In the genomic region with DNA sequence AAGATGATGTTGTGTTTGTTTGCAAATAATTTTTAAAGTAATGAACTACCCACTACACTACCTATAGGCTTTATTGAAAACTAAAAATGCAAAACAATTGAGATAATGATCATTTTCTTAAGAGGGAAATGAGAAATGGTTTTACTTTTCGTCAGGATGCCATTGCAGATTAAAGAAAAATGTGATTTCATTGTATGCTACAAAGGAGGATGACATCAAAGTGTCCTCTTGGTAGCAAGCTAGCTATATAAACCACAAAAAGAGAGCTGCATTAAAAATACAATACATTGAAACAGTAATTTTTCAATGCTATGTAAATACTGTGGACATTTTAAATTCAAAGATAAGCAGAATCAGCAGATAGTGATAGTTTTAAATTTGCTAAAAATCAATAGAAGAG, we compare ENCODE assay signal across 14 cellular contexts.
A peak's percentile ranks its signal among the peaks of the same experiment; 100 is the strongest.
DNase-seq lines count a peak whose midpoint lies in the region; ATAC-seq, FAIRE-seq and TF ChIP-seq lines count a peak whose summit lies in the region.
"Had no signal": no experiment of that assay in that cellular context is flagged by ENCODE, and none has a peak within 500 bp of the region (broad histone marks: within the 10 kb centered on the region; RNA-seq: fewer than 3 reads in every experiment).

No MANE protein-coding gene starts in this region.

- H3K9ac ChIP-seq in DND-41 (ENCODE audit: low read depth, low read length), result no peak overlapping the region
- H3K9ac ChIP-seq in endothelial cell of umbilical vein (replicated peaks; ENCODE audit: extremely low read depth, insufficient read depth, low read length), result no peak overlapping the region
- H3K9ac ChIP-seq: BLaER1 treated with 17β-estradiol and CSF1 and Interleukin-3, amounts not matched to agents 10 nM and 100 nM had no signal

- POLR2A ChIA-PET in endothelial cell of umbilical vein (lab: Charles Lee), result no interaction called here

- peak; percentile 84 for ATAC-seq in DND-41 (ENCODE audit: insufficient read depth, low read depth)
- ATAC-seq: CD8-positive, alpha-beta T cell; GM12878 had no signal

- H3K27me3 ChIP-seq in DND-41 (ENCODE audit: insufficient read depth, low read length, poor library complexity) (no peaks in the 10 kb centered on the region), endothelial cell of umbilical vein (ENCODE audit: control insufficient read depth in 2 of 2, insufficient read depth in 2 of 2, low read length in 2 of 2) (no peaks in the 10 kb centered on the region), ovary (no peaks in the 10 kb centered on the region)
- H3K27me3 ChIP-seq: BLaER1 treated with 17β-estradiol and CSF1 and Interleukin-3, amounts not matched to agents 10 nM and 100 nM had no signal

- H3K27ac ChIP-seq in DND-41 (ENCODE audit: low read length) (no peak overlapping the region), endothelial cell of umbilical vein (ENCODE audit: insufficient read depth, low read depth, low read length) (peak overlapping the region; percentile 29), ovary (no peak overlapping the region)
- H3K27ac ChIP-seq: BLaER1 treated with 17β-estradiol and CSF1 and Interleukin-3, amounts not matched to agents 10 nM and 100 nM had no signal

- H3K9me3 Mint-ChIP-seq in HFFc6, result no peaks in the 10 kb centered on the region
- H3K9me3 Mint-ChIP-seq: CD8-positive, alpha-beta T cell had no signal

- H3K36me3 ChIP-seq in DND-41 (ENCODE audit: insufficient read depth, low read length) (no peaks in the 10 kb centered on the region), endothelial cell of umbilical vein (ENCODE audit: control insufficient read depth in 2 of 2, extremely low read depth in 1 of 2, insufficient read depth in 2 of 2, low read length in 2 of 2) (no peaks in the 10 kb centered on the region), ovary (no peaks in the 10 kb centered on the region)
- H3K36me3 ChIP-seq: BLaER1 treated with 17β-estradiol and CSF1 and Interleukin-3, amounts not matched to agents 10 nM and 100 nM had no signal

- TF ChIP-seq CTCF in DND-41 (IDR thresholded peaks at IDR 0.05; ENCODE audit: borderline replicate concordance, extremely low read depth, low read length, poor library complexity, severe bottlenecking) (no peak), HFFc6 (IDR thresholded peaks at IDR 0.05) (no peak), endothelial cell of umbilical vein (IDR thresholded peaks at IDR 0.05; ENCODE audit: extremely low read depth in 1 of 2, insufficient read depth in 1 of 2, low read depth in 1 of 2, low read length in 2 of 2) (no peak), ovary (IDR thresholded peaks at IDR 0.05) (no peak)

- CTCF ChIA-PET in endothelial cell of umbilical vein (lab: Charles Lee), result interaction anchor here (0.9 to 1.9 kb wide), 8 partner anchors 12 to 460 kb away, joined by 3 to 7 read pairs (median 4); no protein-coding TSS in a partner anchor

- H3K4me1 ChIP-seq in DND-41 (ENCODE audit: insufficient read depth, low read length), result peaks cover 10% of the 10 kb centered on the region
- H3K4me1 ChIP-seq in endothelial cell of umbilical vein (ENCODE audit: control insufficient read depth, extremely low read depth, insufficient read depth, low read length), result peaks cover 44% of the 10 kb centered on the region
- H3K4me1 ChIP-seq in ovary (ENCODE audit: insufficient read depth), result no peaks in the 10 kb centered on the region
- H3K4me1 ChIP-seq: BLaER1 treated with 17β-estradiol and CSF1 and Interleukin-3, amounts not matched to agents 10 nM and 100 nM had no signal

- H3K4me3 ChIP-seq in DND-41 (ENCODE audit: low read depth in 1 of 2, low read length in 2 of 2) (no peak overlapping the region), endothelial cell of umbilical vein (replicated peaks in 1 of 3; ENCODE audit: insufficient read depth in 1 of 3, low read depth in 1 of 3, low read length in 3 of 3) (no peak overlapping the region), ovary (no peak overlapping the region)
- H3K4me3 ChIP-seq: BLaER1 treated with 17β-estradiol and CSF1 and Interleukin-3, amounts not matched to agents 10 nM and 100 nM; GM12878 had no signal

- H3K36me3 Mint-ChIP-seq in HFFc6 (ENCODE audit: low read depth), result peaks cover 15% of the 10 kb centered on the region
- H3K36me3 Mint-ChIP-seq: CD8-positive, alpha-beta T cell had no signal

- 75 to 82% (median 77%) methylated on average over 1 of the region's 1 CpG for WGBS in ovary, 3 donors

- TF ChIP-seq POLR2A in endothelial cell of umbilical vein (IDR thresholded peaks at IDR 0.05; ENCODE audit: low read depth, low read length), result no peak
- TF ChIP-seq POLR2A in ovary (IDR thresholded peaks at IDR 0.05), result no peak

- no peaks in the 10 kb centered on the region for H3K79me2 ChIP-seq in DND-41 (ENCODE audit: insufficient read depth, low read length)
- no peaks in the 10 kb centered on the region for H3K79me2 ChIP-seq in endothelial cell of umbilical vein (ENCODE audit: control insufficient read depth, insufficient read depth, low read length)

- dilution Hi-C loops in endothelial cell of umbilical vein (cut with MboI; ENCODE audit: extremely low pct_ligation_motif_present, low sequenced_read_pairs), result no loop called here

- peaks cover 77% of the 10 kb centered on the region for H3K4me1 Mint-ChIP-seq in HFFc6 (ENCODE audit: low read depth)
- H3K4me1 Mint-ChIP-seq: B cell had no signal

- TF ChIP-seq EP300 in ovary (IDR thresholded peaks at IDR 0.05), result no peak

- H3K27me3 Mint-ChIP-seq in HFFc6 (ENCODE audit: insufficient read depth), result no peaks in the 10 kb centered on the region

- BruUV-seq in endothelial cell of umbilical vein (replicated peaks; lab: Mats Ljungman, UMichigan), result no TSS peak

- H2AFZ ChIP-seq in DND-41 (ENCODE audit: low read depth, low read length) (no peak overlapping the region), endothelial cell of umbilical vein (ENCODE audit: low read depth, low read length) (peak overlapping the region; percentile 18)

- H3K4me3 Mint-ChIP-seq in HFFc6, result peak overlapping the region; percentile 63
- H3K4me3 Mint-ChIP-seq: B cell; CD8-positive, alpha-beta T cell had no signal

- no peak for FAIRE-seq in endothelial cell of umbilical vein (lab: Jason Lieb, UNC)
- FAIRE-seq: A204.1, GM12878 had no signal

- no peaks in the 10 kb centered on the region for H3K9me3 ChIP-seq in DND-41 (ENCODE audit: insufficient read depth, low read length, severe bottlenecking)
- H3K9me3 ChIP-seq in endothelial cell of umbilical vein (replicated peaks; ENCODE audit: control insufficient read depth, insufficient read depth, low read length), result no peaks in the 10 kb centered on the region
- H3K9me3 ChIP-seq in ovary, result no peaks in the 10 kb centered on the region
- H3K9me3 ChIP-seq: BLaER1 treated with 17β-estradiol and CSF1 and Interleukin-3, amounts not matched to agents 10 nM and 100 nM had no signal

- H3K4me2 ChIP-seq in DND-41 (ENCODE audit: insufficient read depth, low read length), result peak overlapping the region; percentile 22; the same call in 1 of the 2 replicates
- H3K4me2 ChIP-seq in endothelial cell of umbilical vein (ENCODE audit: insufficient read depth, low read length), result peak overlapping the region; percentile 57
- H3K4me2 ChIP-seq: BLaER1 treated with 17β-estradiol and CSF1 and Interleukin-3, amounts not matched to agents 10 nM and 100 nM had no signal

- H4K20me1 ChIP-seq in DND-41 (ENCODE audit: insufficient read depth, low read length) (no peaks in the 10 kb centered on the region), endothelial cell of umbilical vein (replicated peaks; ENCODE audit: control insufficient read depth, extremely low read depth, insufficient read depth, low read length) (no peaks in the 10 kb centered on the region)
- H4K20me1 ChIP-seq: BLaER1 treated with 17β-estradiol and CSF1 and Interleukin-3, amounts not matched to agents 10 nM and 100 nM had no signal

- H3K9me1 ChIP-seq in endothelial cell of umbilical vein (replicated peaks; ENCODE audit: control insufficient read depth, extremely low read depth, insufficient read depth, low read length), result no peaks in the 10 kb centered on the region

- DNase-seq in DND-41 (no peak), HFFc6 (no peak), endothelial cell of umbilical vein (ENCODE audit: low read depth, low spot score) (no peak), ovary (no peak), T-helper 9 cell (no peak), Ammon's horn (ENCODE audit: low spot score) (no peak)
- DNase-seq: Calu3; CD8-positive, alpha-beta T cell; DMS79 treated with DMSO at 0.1 percent for 48 hours; HCEC 1CT had no signal

- peak overlapping the region; percentile 78 for H3K27ac Mint-ChIP-seq in HFFc6
- H3K27ac Mint-ChIP-seq: B cell; CD8-positive, alpha-beta T cell had no signal

- intact Hi-C loops in endothelial cell of umbilical vein (cut with micrococcal nuclease), result no loop called here
- intact Hi-C loops in ovary (cut with DNase I), result no loop called here

TF ChIP-seq in endothelial cell of umbilical vein, 7 proteins besides CTCF, POLR2A, EP300 and RAD21:
- TF ChIP-seq JUN (IDR thresholded peaks at IDR 0.05; ENCODE audit: borderline replicate concordance, insufficient read depth, insufficient read length, low read depth), result no peak
- TF ChIP-seq EZH2 (IDR thresholded peaks at IDR 0.05; ENCODE audit: borderline replicate concordance, low read depth, low read length, severe bottlenecking), result no peak
- TF ChIP-seq GATA2 (IDR thresholded peaks at IDR 0.05; ENCODE audit: insufficient read depth, insufficient read length, low read depth, low read length), result no peak
- no peak for TF ChIP-seq FOS (IDR thresholded peaks at IDR 0.05; ENCODE audit: borderline replicate concordance, insufficient read depth, low read length)
- no peak for TF ChIP-seq POLR2AphosphoS5 (IDR thresholded peaks at IDR 0.05; ENCODE audit: insufficient read depth, low read depth, low read length)
- TF ChIP-seq, protein P1, sequence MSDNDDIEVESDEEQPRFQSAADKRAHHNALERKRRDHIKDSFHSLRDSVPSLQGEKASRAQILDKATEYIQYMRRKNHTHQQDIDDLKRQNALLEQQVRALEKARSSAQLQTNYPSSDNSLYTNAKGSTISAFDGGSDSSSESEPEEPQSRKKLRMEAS (IDR thresholded peaks at IDR 0.05; ENCODE audit: insufficient read depth, insufficient read length), result no peak
- no peak for TF ChIP-seq MYC (IDR thresholded peaks at IDR 0.05; ENCODE audit: low read depth, low read length)
